8 cellular contexts compared by ENCODE assay signal in the genomic region with DNA sequence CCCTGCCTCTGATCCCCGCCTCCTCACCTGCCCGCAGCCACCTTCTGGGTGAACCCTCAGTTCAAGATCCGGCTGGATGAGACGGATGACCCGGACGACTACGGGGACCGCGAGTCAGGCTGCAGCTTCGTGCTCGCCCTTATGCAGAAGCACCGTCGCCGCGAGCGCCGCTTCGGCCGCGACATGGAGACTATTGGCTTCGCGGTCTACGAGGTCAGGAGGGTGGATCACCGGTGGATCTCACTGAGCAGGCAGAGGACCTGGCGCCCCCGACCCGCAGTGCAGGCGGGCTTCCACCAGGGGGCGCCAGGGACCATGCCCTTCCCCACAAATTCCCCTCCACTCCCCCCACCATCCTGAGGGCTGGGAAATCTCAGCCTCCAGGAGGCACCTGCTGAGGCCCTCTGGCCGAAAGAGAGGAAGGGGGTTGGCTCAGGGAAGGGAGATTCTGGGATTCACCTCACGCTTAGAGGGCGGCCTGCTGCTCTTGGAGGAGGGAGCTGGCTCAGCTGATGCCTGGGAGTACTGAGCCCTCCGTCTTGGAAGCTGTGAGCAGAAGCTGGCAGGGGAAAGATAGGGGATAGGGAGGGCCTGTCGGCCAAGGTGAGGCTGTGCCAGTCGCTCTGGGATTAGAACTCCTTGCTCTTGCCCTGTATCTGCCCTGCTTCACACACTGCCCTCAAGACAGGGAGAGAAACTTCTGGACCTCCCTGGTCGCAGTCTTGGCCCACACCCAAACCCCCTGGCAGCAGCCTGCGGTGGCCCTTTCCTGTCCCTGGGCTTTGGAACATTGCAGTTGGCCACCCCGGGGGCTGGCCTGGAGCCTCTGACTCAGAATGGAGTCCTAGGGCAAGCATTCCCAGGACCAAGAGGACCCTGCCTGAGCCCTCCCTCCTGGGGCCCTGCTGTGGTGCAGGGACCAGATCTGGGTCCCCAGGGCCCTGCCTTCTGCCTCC. TPM values are rescaled to one million over a fixed set of nuclear protein-coding genes. Genes with fewer than 3 reads are reported as not detected.
A peak's percentile ranks its signal among the peaks of the same experiment; 100 is the strongest.
DNase-seq lines count a peak whose midpoint lies in the region; ATAC-seq and TF ChIP-seq lines count a peak whose summit lies in the region.

No MANE protein-coding gene starts in this region.

- peaks cover 7 to 22% of the 10 kb centered on the region in 2 donors for H3K36me3 Mint-ChIP-seq in naive B cell

- no peaks in the 10 kb centered on the region for H3K27me3 ChIP-seq in vagina

- ATAC-seq in naive B cell (ENCODE audit: low read depth in 2 of 2) (peak; percentile 58 to 67), GM18868 (IDR thresholded peaks at IDR 0.05; ENCODE audit: unreplicated experiment) (no peak)

- no peaks in the 10 kb centered on the region for H3K9me3 Mint-ChIP-seq in naive B cell

- no peaks in the 10 kb centered on the region for H3K27me3 Mint-ChIP-seq in naive B cell

- H3K4me3 ChIP-seq in vagina, result no peak overlapping the region

- H3K36me3 ChIP-seq in vagina, result peaks cover 3 to 74% of the 10 kb centered on the region in 2 donors

- TF ChIP-seq POLR2A in vagina (IDR thresholded peaks at IDR 0.05), result no peak

- no peaks in the 10 kb centered on the region for H3K4me1 ChIP-seq in vagina

- no peaks in the 10 kb centered on the region for H3K9me3 ChIP-seq in vagina

- H3K27ac ChIP-seq in vagina, result no peak overlapping the region

- TF ChIP-seq CTCF in LNCAP (IDR thresholded peaks at IDR 0.05) (peak; percentile 97), vagina (IDR thresholded peaks at IDR 0.05) (peak; percentile 57 to 72 (median 58))

- DNase-seq in NCI-H1417 (lab: John Stamatoyannopoulos, UW) (peak; percentile 30 to 65 (median 41)), NCI-H1417 treated with DMSO at 0.1 percent for 48 hours (lab: John Stamatoyannopoulos, UW) (no peak), epidermal melanocyte (ENCODE audit: insufficient read length, low spot score) (peak; percentile 36), naive B cell (peak; percentile 49), vagina (ENCODE audit: extremely low spot score in 2 of 2) (no peak)
- DNase-seq in activated CD4-positive, alpha-beta T cell treated with anti-CD3 and anti-CD28 coated beads, Interleukin-2, amount 50 U/mL, for 4 hours, result peak; percentile 28 to 45

- H3K4me3 Mint-ChIP-seq in naive B cell, result peak overlapping the region in 1 of 8 donors; percentile 2

- peak overlapping the region in 2 of 6 donors; percentile 52 to 80 for H3K27ac Mint-ChIP-seq in naive B cell

- intact Hi-C loops in vagina (cut with DNase I), result no loop called here

- peaks cover 14 to 22% (median 14%) of the 10 kb centered on the region in 3 donors for H3K4me1 Mint-ChIP-seq in naive B cell

RNA-seq across cellular contexts. Expression of a gene that starts 23.2 kb away (rescaled TPM):
- polyA plus RNA-seq in naive B cell (ENCODE audit: low read depth in 6 of 6), result 100 to 1,000 TPM in 5 of 6 donors, 10 to 100 TPM in 1; 93.8 to 132 (median 124) TPM
- 302 TPM for total RNA-seq in vagina

RNA-seq across cellular contexts. Expression of a gene that starts 34.9 kb away (rescaled TPM):
- polyA plus RNA-seq in naive B cell (ENCODE audit: low read depth in 6 of 6), result under 1 TPM in 1 of 6 donors, not detected in 5; 0.48 TPM
- not detected for total RNA-seq in vagina

RNA-seq across cellular contexts. Expression of a gene that starts 56.8 kb away (rescaled TPM):
- polyA plus RNA-seq in naive B cell (ENCODE audit: low read depth in 6 of 6), result 10 to 100 TPM; 11.9 to 20.4 (median 16.2) TPM
- 9.6 TPM for total RNA-seq in vagina

Comparison
In these comparisons a context has a peak if more than half of its experiments do, and no peak if none do; other contexts are left out.
1. DNase-seq: peak in NCI-H1417 (3 of 3), activated CD4-positive, alpha-beta T cell treated with anti-CD3 and anti-CD28 coated beads, Interleukin-2, amount 50 U/mL, for 4 hours (2 of 2), epidermal melanocyte (single experiment) and naive B cell (single experiment); none in NCI-H1417 treated with DMSO at 0.1 percent for 48 hours (single experiment) and vagina (0 of 2).